In genomic region chr12:56998981-56999380, GRCh38 we compare ENCODE assay signal across 10 cellular contexts. TPM values are rescaled to one million over a fixed set of nuclear protein-coding genes. Genes with fewer than 3 reads are reported as not detected.
DNase-seq lines count a peak whose midpoint lies in the region; ATAC-seq and TF ChIP-seq lines count a peak whose summit lies in the region.
"Had no signal": no experiment of that assay in that cellular context is flagged by ENCODE, and none has a peak within 500 bp of the region (broad histone marks: within the 10 kb centered on the region; RNA-seq: fewer than 3 reads in every experiment).

No MANE protein-coding gene starts in this region.

- TF ChIP-seq CTCF in MCF 10A (IDR thresholded peaks at IDR 0.05; ENCODE audit: unreplicated experiment), result no peak

- no TSS peak for BruUV-seq in MCF 10A (replicated peaks; lab: Mats Ljungman, UMichigan)

- intact Hi-C loops in MCF 10A (cut with micrococcal nuclease), result no loop called here

- no peak overlapping the region for H3K27ac Mint-ChIP-seq in MCF 10A (ENCODE audit: low read depth, unreplicated experiment)

- peak overlapping the region; percentile 9 for H3K4me3 Mint-ChIP-seq in activated T-cell treated with anti-CD3 and anti-CD28 coated beads, Interleukin-2, amount 50 U/mL, for 4 hours
- H3K4me3 Mint-ChIP-seq in MCF 10A (ENCODE audit: unreplicated experiment), result no peak overlapping the region

- peaks cover 46% of the 10 kb centered on the region for H3K36me3 Mint-ChIP-seq in activated T-cell treated with anti-CD3 and anti-CD28 coated beads, Interleukin-2, amount 50 U/mL, for 4 hours (ENCODE audit: insufficient read depth)
- H3K36me3 Mint-ChIP-seq in MCF 10A (ENCODE audit: insufficient read depth, unreplicated experiment), result peaks cover 46% of the 10 kb centered on the region

- no peaks in the 10 kb centered on the region for H3K9me3 Mint-ChIP-seq in activated T-cell treated with anti-CD3 and anti-CD28 coated beads, Interleukin-2, amount 50 U/mL, for 4 hours
- H3K9me3 Mint-ChIP-seq in MCF 10A (ENCODE audit: unreplicated experiment), result no peaks in the 10 kb centered on the region

- CTCF ChIA-PET in MCF 10A (lab: Yijun Ruan, JAX), result interaction anchor here (0.5 to 9.5 kb wide), 4 partner anchors 11 to 242 kb away, joined by 3 to 119 read pairs (median 10); no protein-coding TSS in a partner anchor

- H3K4me1 Mint-ChIP-seq in activated T-cell treated with anti-CD3 and anti-CD28 coated beads, Interleukin-2, amount 50 U/mL, for 4 hours (ENCODE audit: low read depth), result peaks cover 48% of the 10 kb centered on the region
- H3K4me1 Mint-ChIP-seq in MCF 10A (ENCODE audit: insufficient read depth, unreplicated experiment), result peaks cover 14% of the 10 kb centered on the region

- POLR2A ChIA-PET in MCF 10A (lab: Yijun Ruan, JAX), result no interaction called here

- ATAC-seq in HG03064 (IDR thresholded peaks at IDR 0.05; ENCODE audit: low read depth, unreplicated experiment) (peak; percentile 78), GM21526 (IDR thresholded peaks at IDR 0.05; ENCODE audit: low FRiP score, unreplicated experiment) (no peak)
- peak; percentile 90 to 91 for ATAC-seq in activated T-cell treated with anti-CD3 and anti-CD28 coated beads, Interleukin-2, amount 50 U/mL, for 4 hours
- ATAC-seq in stimulated activated naive CD8-positive, alpha-beta T cell treated with anti-CD3 and anti-CD28 coated beads, Interleukin-15, Interleukin-2, amounts not matched to agents 100 U/mL and 50 U/mL, for 24 hours, result peak; percentile 80

- no peaks in the 10 kb centered on the region for H3K27me3 Mint-ChIP-seq in activated T-cell treated with anti-CD3 and anti-CD28 coated beads, Interleukin-2, amount 50 U/mL, for 4 hours (ENCODE audit: low read depth)
- H3K27me3 Mint-ChIP-seq in MCF 10A (ENCODE audit: insufficient read depth, unreplicated experiment), result no peaks in the 10 kb centered on the region

- DNase-seq in activated T-cell treated with anti-CD3 and anti-CD28 coated beads for 24 hours (ENCODE audit: low read depth), result peak; percentile 32
- no peak for DNase-seq in activated T-cell treated with anti-CD3 and anti-CD28 coated beads, Interleukin-2, amount 50 U/mL, for 1 hour
- DNase-seq in activated T-cell treated with anti-CD3 and anti-CD28 coated beads, Interleukin-2, amount 50 U/mL, for 4 hours, result no peak
- peak; percentile 61 for DNase-seq in stimulated activated naive CD8-positive, alpha-beta T cell treated with anti-CD3 and anti-CD28 coated beads, Interleukin-15, Interleukin-2, amounts not matched to agents 100 U/mL and 50 U/mL, for 24 hours
- DNase-seq in MCF 10A (ENCODE audit: unreplicated experiment), result no peak
- no peak for DNase-seq in inferior parietal cortex (ENCODE audit: extremely low spot score)
- DNase-seq: NCI-H524, tibial artery had no signal

RNA-seq across cellular contexts. Expression of gene ZBTB39, which starts 7.4 kb away (rescaled TPM):
- 10 to 100 TPM in 1 of 3 donors, 1 to 10 TPM in 2; 9.5 to 10.6 (median 9.7) TPM for total RNA-seq in activated T-cell treated with anti-CD3 and anti-CD28 coated beads, Interleukin-2, amount 50 U/mL, for 4 hours
- total RNA-seq in MCF 10A (2022), result 5.2 and 6.2 TPM in 2 replicates

RNA-seq across cellular contexts. Expression of gene TAC3, which starts 17.3 kb away (rescaled TPM):
- total RNA-seq in activated T-cell treated with anti-CD3 and anti-CD28 coated beads, Interleukin-2, amount 50 U/mL, for 4 hours, result under 1 TPM in 1 of 3 donors, not detected in 2; 0.43 TPM
- not detected in 2 replicates for total RNA-seq in MCF 10A (2022)

RNA-seq across cellular contexts. Expression of gene RDH16, which starts 41.6 kb away (rescaled TPM):
- under 1 TPM; 0.05 to 0.20 (median 0.16) TPM for total RNA-seq in activated T-cell treated with anti-CD3 and anti-CD28 coated beads, Interleukin-2, amount 50 U/mL, for 4 hours
- total RNA-seq in MCF 10A (2022), result 0.10 and 0.16 TPM in 2 replicates

RNA-seq across cellular contexts. Expression of gene MYO1A, which starts 50.9 kb away (rescaled TPM):
- 1 to 10 TPM in 1 of 3 donors, under 1 TPM in 2; 0.38 to 1.0 (median 0.71) TPM for total RNA-seq in activated T-cell treated with anti-CD3 and anti-CD28 coated beads, Interleukin-2, amount 50 U/mL, for 4 hours
- total RNA-seq in MCF 10A (2022), result 0.12 and 0.42 TPM in 2 replicates

Comparison
In these comparisons a context has a peak if more than half of its experiments do, and no peak if none do; other contexts are left out.
1. DNase-seq: peak in activated T-cell treated with anti-CD3 and anti-CD28 coated beads for 24 hours (single experiment) and stimulated activated naive CD8-positive, alpha-beta T cell treated with anti-CD3 and anti-CD28 coated beads, Interleukin-15, Interleukin-2, amounts not matched to agents 100 U/mL and 50 U/mL, for 24 hours (single experiment); none in activated T-cell treated with anti-CD3 and anti-CD28 coated beads, Interleukin-2, amount 50 U/mL, for 1 hour (single experiment), activated T-cell treated with anti-CD3 and anti-CD28 coated beads, Interleukin-2, amount 50 U/mL, for 4 hours (single experiment), MCF 10A (single experiment) and inferior parietal cortex (single experiment).